In genomic region chr15:70447927-70448698, GRCh38 we compare ENCODE assay signal across 8 cellular contexts.
A peak's percentile ranks its signal among the peaks of the same experiment; 100 is the strongest.
DNase-seq lines count a peak whose midpoint lies in the region; ATAC-seq and TF ChIP-seq lines count a peak whose summit lies in the region.

No MANE protein-coding gene starts in this region.

- H3K27me3 ChIP-seq in cardiac muscle cell: peaks cover 17% of the 10 kb centered on the region

- H3K4me3 ChIP-seq in cardiac muscle cell: no peak overlapping the region

- no peaks in the 10 kb centered on the region for H3K36me3 ChIP-seq in cardiac muscle cell

- H3K4me1 ChIP-seq in cardiac muscle cell (ENCODE audit: low read depth): peaks cover 11% of the 10 kb centered on the region

- ATAC-seq in HG02798 (IDR thresholded peaks at IDR 0.05; ENCODE audit: poor library complexity, unreplicated experiment) (no peak), HG03520 (IDR thresholded peaks at IDR 0.05; ENCODE audit: unreplicated experiment) (no peak)

- no peaks in the 10 kb centered on the region for H3K9me3 ChIP-seq in cardiac muscle cell (ENCODE audit: low read depth)

- peak; percentile 87 for DNase-seq in NCI-H1105 (lab: John Stamatoyannopoulos, UW)
- peak; percentile 28 to 33 for DNase-seq in activated CD4-positive, alpha-beta T cell treated with anti-CD3 and anti-CD28 coated beads for 4 hours
- DNase-seq in cardiac muscle cell (ENCODE audit: low read depth in 1 of 2, low spot score in 1 of 2): peak; percentile 28 to 40
- peak; percentile 29 to 45 for DNase-seq in stimulated activated CD8-positive, alpha-beta memory T cell treated with anti-CD3 and anti-CD28 coated beads, Interleukin-7, amount 100 ng/mL, for 1 hour (ENCODE audit: low read depth in 2 of 2)
- no peak for DNase-seq in GOT3 (lab: John Stamatoyannopoulos, UW)
- no peak for DNase-seq in AG20443 (ENCODE audit: low spot score)

- no peak overlapping the region for H3K27ac ChIP-seq in cardiac muscle cell

- TF ChIP-seq CTCF in cardiac muscle cell (IDR thresholded peaks at IDR 0.05; ENCODE audit: low read depth, low read length): no peak

Comparison
In these comparisons a context has a peak if more than half of its experiments do, and no peak if none do; other contexts are left out.
1. DNase-seq: peak in NCI-H1105 (single experiment), activated CD4-positive, alpha-beta T cell treated with anti-CD3 and anti-CD28 coated beads for 4 hours (2 of 2), cardiac muscle cell (2 of 2) and stimulated activated CD8-positive, alpha-beta memory T cell treated with anti-CD3 and anti-CD28 coated beads, Interleukin-7, amount 100 ng/mL, for 1 hour (2 of 2); none in GOT3 (single experiment) and AG20443 (single experiment).